ENCODE assay signal across 19 cellular contexts in the genomic region with DNA sequence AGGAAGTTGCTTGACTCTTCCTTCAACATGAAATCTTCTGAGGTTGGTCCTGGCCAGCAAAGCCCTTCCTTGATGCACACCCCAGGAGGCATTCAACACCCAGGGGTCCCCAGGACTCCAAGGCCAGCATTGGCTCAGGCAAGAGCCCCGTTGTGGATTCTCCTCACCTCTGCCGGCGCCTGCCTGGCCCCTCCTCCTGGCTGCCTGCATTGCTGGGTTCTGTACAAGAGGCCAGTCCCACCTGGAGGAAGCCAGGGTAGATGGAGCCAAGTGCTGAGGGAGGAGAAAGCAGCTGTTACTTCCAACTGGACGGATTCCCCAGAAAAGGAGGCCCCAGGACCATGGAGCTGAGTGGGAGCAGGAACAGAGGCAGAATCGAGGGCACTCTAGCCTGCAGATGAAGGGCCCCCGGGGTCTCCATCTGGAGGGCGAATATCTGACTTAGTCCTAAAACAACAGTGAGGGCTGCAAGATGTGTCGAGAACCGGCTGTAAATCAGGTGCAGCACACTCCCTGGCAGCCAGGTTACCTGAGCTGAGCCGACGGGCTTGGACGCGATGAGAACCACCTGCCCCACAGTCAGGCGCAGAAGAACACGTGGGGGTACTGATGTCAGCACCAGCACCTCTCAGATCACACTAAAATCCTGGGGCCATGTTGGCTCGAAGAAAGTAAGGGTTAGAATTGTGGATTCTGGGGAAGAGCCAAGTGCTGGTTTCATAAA.
DNase-seq lines count a peak whose midpoint lies in the region; ATAC-seq and TF ChIP-seq lines count a peak whose summit lies in the region.
"Had no signal": no experiment of that assay in that cellular context is flagged by ENCODE, and none has a peak within 500 bp of the region (broad histone marks: within the 10 kb centered on the region; RNA-seq: fewer than 3 reads in every experiment).

No MANE protein-coding gene starts in this region.

- H3K27me3 Mint-ChIP-seq in neural progenitor cell (ENCODE audit: insufficient read depth, low read depth), result peaks cover 7% of the 10 kb centered on the region
- H3K27me3 Mint-ChIP-seq: B cell had no signal

- peak overlapping the region; percentile 7 for H3K27ac Mint-ChIP-seq in neural progenitor cell
- H3K27ac Mint-ChIP-seq: B cell; CD4-positive, alpha-beta memory T cell; GM23338; H9 had no signal

- H3K27me3 ChIP-seq in neural progenitor cell, result no peaks in the 10 kb centered on the region

- TF ChIP-seq CTCF in coronary artery (IDR thresholded peaks at IDR 0.05) (no peak), neural progenitor cell (IDR thresholded peaks at IDR 0.05) (no peak)

- no peak overlapping the region for H2AFZ ChIP-seq in neural progenitor cell (replicated peaks)
- H2AFZ ChIP-seq: GM23338 had no signal

- H3K36me3 Mint-ChIP-seq in neural progenitor cell, result no peaks in the 10 kb centered on the region
- H3K36me3 Mint-ChIP-seq: CD4-positive, alpha-beta memory T cell had no signal

- H3K27ac ChIP-seq in coronary artery (no peak overlapping the region), neural progenitor cell (no peak overlapping the region)
- H3K27ac ChIP-seq: 22Rv1 had no signal

- no peak overlapping the region for H3K4me3 Mint-ChIP-seq in neural progenitor cell
- H3K4me3 Mint-ChIP-seq: B cell; CD4-positive, alpha-beta memory T cell; GM23338; H9 had no signal

- peak; percentile 38 for DNase-seq in activated CD8-positive, alpha-beta memory T cell treated with anti-CD3 and anti-CD28 coated beads for 24 hours
- DNase-seq in activated CD8-positive, alpha-beta memory T cell treated with anti-CD3 and anti-CD28 coated beads, Interleukin-2, amount 50 U/mL, for 48 hours, result no peak
- peak; percentile 47 for DNase-seq in coronary artery (ENCODE audit: low spot score)
- no peak for DNase-seq in neural progenitor cell (ENCODE audit: low spot score)
- DNase-seq in ureter (ENCODE audit: low spot score), result peak; percentile 36
- DNase-seq in epidermal melanocyte (ENCODE audit: insufficient read length, low spot score), result no peak
- no peak for DNase-seq in NK-92 treated with Interleukin-12 subunit alpha and Interleukin-12 subunit beta, amount 100 ng/mL, for 24 hours (lab: John Stamatoyannopoulos, UW)
- DNase-seq: C1 segment of cervical spinal cord; Calu3; CD4-positive, alpha-beta memory T cell; COR-L47; DMS53; DND-41; H9 had no signal

- no peaks in the 10 kb centered on the region for H4K20me1 ChIP-seq in neural progenitor cell (ENCODE audit: low read depth)

- no peaks in the 10 kb centered on the region for H3K9me3 ChIP-seq in neural progenitor cell (ENCODE audit: low read depth)

- no peak for ATAC-seq in GM19455 (IDR thresholded peaks at IDR 0.05; ENCODE audit: unreplicated experiment)
- ATAC-seq: GM23338, HCT116 had no signal

- peaks cover 24% of the 10 kb centered on the region for H3K9me3 Mint-ChIP-seq in neural progenitor cell

- no peaks in the 10 kb centered on the region for H3K79me2 ChIP-seq in neural progenitor cell (ENCODE audit: low read depth)

- H3K4me3 ChIP-seq in coronary artery (no peak overlapping the region), neural progenitor cell (no peak overlapping the region)
- H3K4me3 ChIP-seq: GM23338 had no signal

- no peaks in the 10 kb centered on the region for H3K36me3 ChIP-seq in neural progenitor cell

- no peak overlapping the region for H3K9ac ChIP-seq in neural progenitor cell

- no peaks in the 10 kb centered on the region for H3K4me1 ChIP-seq in neural progenitor cell

- H3K4me1 Mint-ChIP-seq in neural progenitor cell, result no peaks in the 10 kb centered on the region
- H3K4me1 Mint-ChIP-seq: B cell; CD4-positive, alpha-beta memory T cell; GM23338; H9 had no signal

- no peak overlapping the region for H3K4me2 ChIP-seq in neural progenitor cell
- H3K4me2 ChIP-seq: GM23338 had no signal

- no peaks in the 10 kb centered on the region for H3F3A ChIP-seq in neural progenitor cell (ENCODE audit: low read depth)

Comparison
In these comparisons a context has a peak if more than half of its experiments do, and no peak if none do; other contexts are left out.
1. DNase-seq: peak in activated CD8-positive, alpha-beta memory T cell treated with anti-CD3 and anti-CD28 coated beads for 24 hours (single experiment), coronary artery (single experiment) and ureter (single experiment); none in activated CD8-positive, alpha-beta memory T cell treated with anti-CD3 and anti-CD28 coated beads, Interleukin-2, amount 50 U/mL, for 48 hours (single experiment), neural progenitor cell (single experiment), epidermal melanocyte (single experiment) and NK-92 treated with Interleukin-12 subunit alpha and Interleukin-12 subunit beta, amount 100 ng/mL, for 24 hours (single experiment).